ENCODE assay signal across 15 cellular contexts in the genomic region with DNA sequence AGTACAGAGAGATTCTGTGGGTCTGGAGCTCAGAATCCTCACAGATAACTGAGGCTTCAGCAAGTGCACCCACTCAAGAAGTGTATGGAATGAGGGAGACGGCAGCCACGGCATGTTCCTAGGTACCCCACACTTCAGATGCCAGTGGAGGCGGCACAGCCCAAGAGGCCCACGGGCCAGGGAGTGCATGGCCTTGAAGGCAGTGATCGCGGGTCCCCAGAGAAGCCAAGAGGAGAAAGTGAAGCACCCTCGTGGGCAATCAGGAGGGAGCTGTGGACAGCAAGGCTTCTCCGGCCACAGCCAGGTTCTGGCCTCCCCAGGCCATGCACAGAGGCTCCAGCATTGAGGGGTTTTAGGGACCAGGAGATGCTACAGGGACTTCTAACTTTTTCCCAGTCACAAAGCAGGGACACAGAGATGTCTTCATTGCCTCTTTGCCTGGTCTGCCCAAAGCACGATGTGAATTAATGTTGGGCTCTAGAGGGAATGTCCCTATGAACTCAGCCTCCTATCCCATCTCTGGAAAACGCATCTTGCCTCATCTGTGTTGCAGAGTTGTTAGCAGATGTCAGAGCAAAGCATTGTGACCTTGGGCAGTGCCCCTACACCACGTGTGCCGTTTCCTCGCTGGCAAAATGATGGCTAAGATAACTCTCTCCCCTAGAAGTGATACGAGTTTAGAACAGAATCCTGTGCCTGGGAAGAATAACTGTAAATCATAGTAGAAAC.
"Had no signal": no experiment of that assay in that cellular context is flagged by ENCODE, and none has a peak within 500 bp of the region (broad histone marks: within the 10 kb centered on the region; RNA-seq: fewer than 3 reads in every experiment).

No MANE protein-coding gene starts in this region.

- FAIRE-seq: endothelial cell of umbilical vein had no signal

- H3K27ac ChIP-seq: brain microvascular endothelial cell, foreskin keratinocyte, thoracic aorta had no signal

- H3K27me3 Mint-ChIP-seq: stimulated activated naive CD8-positive, alpha-beta T cell treated with anti-CD3 and anti-CD28 coated beads, Interleukin-15, Interleukin-2, amounts not matched to agents 100 ng/mL and 50 ng/mL, for 24 hours had no signal

- H3K4me3 ChIP-seq: mucosa of descending colon, thoracic aorta had no signal

- DNase-seq: activated CD4-positive, alpha-beta T cell treated with anti-CD3 and anti-CD28 coated beads, Interleukin-2, amount 50 U/mL, for 48 hours; activated naive CD4-positive, alpha-beta T cell treated with anti-CD3 and anti-CD28 coated beads for 36 hours; amygdala; brain microvascular endothelial cell; foreskin keratinocyte; left cardiac atrium; mammary epithelial cell; mucosa of descending colon; natural killer cell; occipital lobe; stimulated activated CD4-positive, alpha-beta T cell treated with anti-CD3 and anti-CD28 coated beads, Interleukin-2, amount 100 ng/mL, for 48 hours had no signal

- H3K9me3 ChIP-seq: mucosa of descending colon, thoracic aorta had no signal

- H3K36me3 Mint-ChIP-seq: natural killer cell had no signal

- H3K27me3 ChIP-seq: brain microvascular endothelial cell had no signal

- H3K27ac Mint-ChIP-seq: activated naive CD4-positive, alpha-beta T cell treated with anti-CD3 and anti-CD28 coated beads for 36 hours; activated T-helper 17 cell treated with anti-CD3 and anti-CD28 coated beads, Interleukin-2, amount 50 U/mL, for 72 hours; stimulated activated naive CD8-positive, alpha-beta T cell treated with anti-CD3 and anti-CD28 coated beads, Interleukin-15, Interleukin-2, amounts not matched to agents 100 ng/mL and 50 ng/mL, for 24 hours had no signal

- H3K9me3 Mint-ChIP-seq: activated naive CD4-positive, alpha-beta T cell treated with anti-CD3 and anti-CD28 coated beads for 36 hours; activated T-helper 17 cell treated with anti-CD3 and anti-CD28 coated beads, Interleukin-2, amount 50 U/mL, for 72 hours; natural killer cell; stimulated activated naive CD8-positive, alpha-beta T cell treated with anti-CD3 and anti-CD28 coated beads, Interleukin-15, Interleukin-2, amounts not matched to agents 100 ng/mL and 50 ng/mL, for 24 hours had no signal

- H3K4me3 Mint-ChIP-seq: activated naive CD4-positive, alpha-beta T cell treated with anti-CD3 and anti-CD28 coated beads for 36 hours; activated T-helper 17 cell treated with anti-CD3 and anti-CD28 coated beads, Interleukin-2, amount 50 U/mL, for 72 hours; natural killer cell; stimulated activated naive CD8-positive, alpha-beta T cell treated with anti-CD3 and anti-CD28 coated beads, Interleukin-15, Interleukin-2, amounts not matched to agents 100 ng/mL and 50 ng/mL, for 24 hours had no signal

- ATAC-seq: activated T-helper 17 cell treated with anti-CD3 and anti-CD28 coated beads, Interleukin-2, amount 50 U/mL, for 72 hours; foreskin keratinocyte; left cardiac atrium; mucosa of descending colon; natural killer cell had no signal
